8 cellular contexts compared by ENCODE assay signal in genomic region chr18:32158108-32158624, GRCh38. TPM values are rescaled to one million over a fixed set of nuclear protein-coding genes. Genes with fewer than 3 reads are reported as not detected.
DNase-seq lines count a peak whose midpoint lies in the region; ATAC-seq and TF ChIP-seq lines count a peak whose summit lies in the region.

No MANE protein-coding gene starts in this region.

- H3K4me1 Mint-ChIP-seq in type B pancreatic cell (ENCODE audit: unreplicated experiment) = peaks cover 5% of the 10 kb centered on the region

- H3K27me3 Mint-ChIP-seq in type B pancreatic cell = peaks cover 9% of the 10 kb centered on the region

- TF ChIP-seq CTCF in GM12864 (IDR thresholded peaks at IDR 0.05; ENCODE audit: low read depth, low read length, missing control alignments) (peak; percentile 88), type B pancreatic cell (conservative IDR thresholded peaks at IDR 0.05) (peak; percentile 94)

- H3K9me3 Mint-ChIP-seq in type B pancreatic cell = no peaks in the 10 kb centered on the region

- H3K36me3 Mint-ChIP-seq in type B pancreatic cell = no peaks in the 10 kb centered on the region

- no peak overlapping the region for H3K27ac Mint-ChIP-seq in type B pancreatic cell

- DNase-seq in GM12864 (ENCODE audit: low read depth) (peak; percentile 64), NAMALWA (ENCODE audit: low spot score) (peak; percentile 86), SK-N-DZ (ENCODE audit: low spot score) (peak; percentile 87), glomerular endothelial cell (ENCODE audit: extremely low read depth, low read depth, low spot score) (peak; percentile 76), pons (ENCODE audit: low spot score) (peak; percentile 94), type B pancreatic cell (ENCODE audit: extremely low spot score, unreplicated experiment) (peak; percentile 80)
- DNase-seq in activated naive CD4-positive, alpha-beta T cell treated with anti-CD3 and anti-CD28 coated beads, Interleukin-2, amount 50 U/mL, for 16 hours = peak; percentile 65

- H3K4me3 ChIP-seq in GM12864 (ENCODE audit: low read depth, low read length) = no peak overlapping the region

- ATAC-seq in HG02610 (IDR thresholded peaks at IDR 0.05; ENCODE audit: unreplicated experiment) = peak; percentile 90

- peak overlapping the region; percentile 79 for H3K4me3 Mint-ChIP-seq in type B pancreatic cell

RNA-seq across cellular contexts. Expression of gene MEP1B, which starts 31.7 kb away (rescaled TPM):
- polyA plus RNA-seq in SK-N-DZ (2014; cell fraction: cytosol; rRNA removed) = not detected in 2 replicates
- polyA plus RNA-seq in SK-N-DZ (2014; cell fraction: nucleus; rRNA removed) = 0.49 TPM in 1 of 2 replicates, not detected in the other
- total RNA-seq in glomerular endothelial cell = not detected in 2 replicates
- 1.7 and 2.7 TPM in 2 replicates for total RNA-seq in type B pancreatic cell (ENCODE audit: low replicate concordance)
